In the genomic region with DNA sequence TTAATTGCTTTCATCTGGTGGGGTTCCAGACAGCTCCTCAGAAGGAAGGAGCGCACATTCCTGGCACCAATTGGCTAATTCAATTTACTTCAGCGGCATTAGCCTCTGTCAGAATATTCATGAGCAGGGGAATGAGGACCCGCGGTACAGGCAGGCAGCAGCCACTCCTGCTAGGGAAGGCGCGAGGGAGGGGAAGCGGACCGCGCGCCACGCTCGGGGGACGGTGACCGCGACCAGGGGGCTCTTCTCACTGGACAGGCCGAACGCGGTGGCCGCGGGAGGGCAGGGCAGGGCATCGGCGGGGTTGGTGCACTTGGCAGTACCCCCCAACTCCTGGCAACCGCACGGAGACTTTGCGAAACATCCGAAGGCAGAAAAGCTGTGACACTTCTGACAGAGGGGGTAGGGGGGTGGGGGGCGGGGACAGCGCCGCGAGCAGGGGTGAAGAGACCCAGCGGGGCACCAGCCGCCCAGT, we compare ENCODE assay signal across 9 cellular contexts. TPM values are rescaled to one million over a fixed set of nuclear protein-coding genes. Genes with fewer than 3 reads are reported as not detected.
A peak's percentile ranks its signal among the peaks of the same experiment; 100 is the strongest.
DNase-seq lines count a peak whose midpoint lies in the region; ATAC-seq and TF ChIP-seq lines count a peak whose summit lies in the region.
"Had no signal": no experiment of that assay in that cellular context is flagged by ENCODE, and none has a peak within 500 bp of the region (broad histone marks: within the 10 kb centered on the region; RNA-seq: fewer than 3 reads in every experiment).

TSS of gene CDH20 (plus strand) at position 160 of the 475 bp plus-strand sequence.

- H3K36me3 ChIP-seq in esophagus squamous epithelium (no peaks in the 10 kb centered on the region), upper lobe of left lung (no peaks in the 10 kb centered on the region)

- TF ChIP-seq POLR2A in esophagus squamous epithelium (IDR thresholded peaks at IDR 0.05) (no peak), upper lobe of left lung (IDR thresholded peaks at IDR 0.05) (no peak)

- peak; percentile 11 for DNase-seq in NCI-H82 (lab: John Stamatoyannopoulos, UW)
- no peak for DNase-seq in NCI-H82 treated with DMSO at 0.1 percent for 48 hours (lab: John Stamatoyannopoulos, UW; ENCODE audit: unreplicated experiment)
- DNase-seq in esophagus squamous epithelium (lab: John Stamatoyannopoulos, UW), result no peak
- DNase-seq in mesothelial cell of epicardium (ENCODE audit: low spot score in 2 of 2, unreplicated experiment in 2 of 2), result peak; percentile 25 to 40
- peak in 1 of 2 donors; percentile 74 for DNase-seq in upper lobe of left lung
- DNase-seq in HuH-7 (ENCODE audit: low spot score), result no peak
- no peak for DNase-seq in NCI-H187 treated with DMSO at 0.1 percent for 48 hours (lab: John Stamatoyannopoulos, UW)
- DNase-seq: KG1 had no signal

- H3K9me3 Mint-ChIP-seq in mesothelial cell of epicardium, result no peaks in the 10 kb centered on the region

- H3K27me3 Mint-ChIP-seq in mesothelial cell of epicardium (ENCODE audit: low read depth), result peaks cover 61% of the 10 kb centered on the region

- H3K4me1 ChIP-seq in esophagus squamous epithelium (peaks cover 0 to 16% (median 11%) of the 10 kb centered on the region in 3 donors), upper lobe of left lung (peaks cover 6 to 23% (median 11%) of the 10 kb centered on the region in 4 donors)

- no peak within 1 kb of the TSS for H3K27ac Mint-ChIP-seq in mesothelial cell of epicardium

- H3K9me3 ChIP-seq in esophagus squamous epithelium, result no peaks in the 10 kb centered on the region
- H3K9me3 ChIP-seq in upper lobe of left lung, result no peaks in the 10 kb centered on the region

- H3K36me3 Mint-ChIP-seq in mesothelial cell of epicardium, result no peaks in the 10 kb centered on the region

- TF ChIP-seq CTCF in esophagus squamous epithelium (IDR thresholded peaks at IDR 0.05) (no peak), mesothelial cell of epicardium (IDR thresholded peaks at IDR 0.05; ENCODE audit: unreplicated experiment) (no peak), upper lobe of left lung (IDR thresholded peaks at IDR 0.05) (no peak)

- peaks cover 28% of the 10 kb centered on the region for H3K4me1 Mint-ChIP-seq in mesothelial cell of epicardium

- intact Hi-C loops in esophagus squamous epithelium (cut with DNase I), result no loop called here

- peak within 1 kb of the TSS; percentile 76 for H3K4me3 Mint-ChIP-seq in mesothelial cell of epicardium

- H3K27me3 ChIP-seq in esophagus squamous epithelium (peaks cover 0 to 38% (median 4%) of the 10 kb centered on the region in 4 donors), upper lobe of left lung (peaks cover 0 to 8% (median 0%) of the 10 kb centered on the region in 4 donors)

- ATAC-seq in upper lobe of left lung (ENCODE audit: low FRiP score in 2 of 2) (no peak), GM19023 (IDR thresholded peaks at IDR 0.05; ENCODE audit: unreplicated experiment) (no peak)

- peak within 1 kb of the TSS in 1 of 4 donors; percentile 9 for H3K27ac ChIP-seq in esophagus squamous epithelium
- H3K27ac ChIP-seq in upper lobe of left lung, result no peak within 1 kb of the TSS

- H3K4me3 ChIP-seq in esophagus squamous epithelium (peak within 1 kb of the TSS; percentile 12 to 60 (median 38)), upper lobe of left lung (peak within 1 kb of the TSS in 3 of 4 donors; percentile 16 to 33 (median 29))

- WGBS in esophagus squamous epithelium, 2 donors, result 31% methylated on average over 3 of the region's 32 CpGs; no CpG with 5 or more reads in 1 of the 2 donors
- WGBS in upper lobe of left lung, 2 donors, result 3 to 5% methylated on average over 2 to 32 of the region's 32 CpGs

- TF ChIP-seq EP300 in upper lobe of left lung (IDR thresholded peaks at IDR 0.05), result no peak

RNA-seq across cellular contexts. Expression of gene CDH20, which starts in this region (rescaled TPM):
- total RNA-seq in esophagus squamous epithelium (1 to 10 TPM in 1 of 4 donors, under 1 TPM in 1, not detected in 2; 0.23 to 3.4 TPM), mesothelial cell of epicardium (0.63 to 0.93 TPM (median 0.89 TPM) in 3 replicates), upper lobe of left lung (under 1 TPM in 2 of 6 donors, not detected in 4; 0.06 to 0.07 TPM)

Comparison
In these comparisons a context has a peak if more than half of its experiments do, and no peak if none do; other contexts are left out.
1. Peak in DNase-seq in mesothelial cell of epicardium; RNA of the gene not detected or under 1 TPM.